In genomic region chr9:134165357-134166315, GRCh38 we compare ENCODE assay signal across 8 cellular contexts. TPM values are rescaled to one million over a fixed set of nuclear protein-coding genes. Genes with fewer than 3 reads are reported as not detected.
DNase-seq lines count a peak whose midpoint lies in the region; ATAC-seq and TF ChIP-seq lines count a peak whose summit lies in the region.
"Had no signal": no experiment of that assay in that cellular context is flagged by ENCODE, and none has a peak within 500 bp of the region (broad histone marks: within the 10 kb centered on the region; RNA-seq: fewer than 3 reads in every experiment).

No MANE protein-coding gene starts in this region.

- no peak overlapping the region for H3K4me3 Mint-ChIP-seq in activated T-helper 2 cell treated with anti-CD3 and anti-CD28 coated beads, Interferon-gamma antibody, Interleukin-2, Interleukin-4, amounts not matched to agents 10 μg/mL and 5 μg/mL and 100 μg/mL, durations not matched to agents 14 hours and 24 hours and 36 hours (ENCODE audit: low read depth)
- no peak overlapping the region for H3K4me3 Mint-ChIP-seq in stimulated activated naive CD8-positive, alpha-beta T cell treated with anti-CD3 and anti-CD28 coated beads, Interleukin-15, amount 100 ng/mL, for 72 hours

- no peak overlapping the region for H3K9ac ChIP-seq in PC-3 (ENCODE audit: low read length)

- no peaks in the 10 kb centered on the region for H4K20me1 ChIP-seq in PC-3 (ENCODE audit: low read length)

- H3K9me3 ChIP-seq in PC-3 (ENCODE audit: low read length): no peaks in the 10 kb centered on the region

- BruUV-seq in PC-3 (replicated peaks; lab: Mats Ljungman, UMichigan): TSS peak; percentile 62

- H3F3A ChIP-seq in PC-3 (ENCODE audit: low read length, unreplicated experiment): no peaks in the 10 kb centered on the region

- POLR2A ChIA-PET in PC-3 (lab: Charles Lee; ENCODE audit: unreplicated experiment): no interaction called here

- H3K4me1 Mint-ChIP-seq in activated T-helper 2 cell treated with anti-CD3 and anti-CD28 coated beads, Interferon-gamma antibody, Interleukin-2, Interleukin-4, amounts not matched to agents 10 μg/mL and 5 μg/mL and 100 μg/mL, durations not matched to agents 14 hours and 24 hours and 36 hours (ENCODE audit: low read depth): peaks cover 9% of the 10 kb centered on the region
- H3K4me1 Mint-ChIP-seq in stimulated activated naive CD8-positive, alpha-beta T cell treated with anti-CD3 and anti-CD28 coated beads, Interleukin-15, amount 100 ng/mL, for 72 hours: peaks cover 14% of the 10 kb centered on the region

- DNase-seq in PC-3 (no peak), left lobe of liver (ENCODE audit: low spot score) (peak; percentile 65), T1000 (lab: John Stamatoyannopoulos, UW) (no peak), NCI-H2171 (lab: John Stamatoyannopoulos, UW) (no peak), HPDE6-E6E7 (ENCODE audit: extremely low spot score) (no peak)
- peak; percentile 36 for DNase-seq in activated T-helper 2 cell treated with anti-CD3 and anti-CD28 coated beads, Interferon-gamma antibody, Interleukin-2, Interleukin-4, amounts not matched to agents 10 μg/mL and 5 μg/mL and 100 μg/mL, durations not matched to agents 14 hours and 24 hours and 36 hours (ENCODE audit: low spot score)
- peak; percentile 45 to 54 for DNase-seq in stimulated activated naive CD8-positive, alpha-beta T cell treated with anti-CD3 and anti-CD28 coated beads, Interleukin-15, amount 100 ng/mL, for 72 hours

- no peaks in the 10 kb centered on the region for H3K36me3 Mint-ChIP-seq in activated T-helper 2 cell treated with anti-CD3 and anti-CD28 coated beads, Interferon-gamma antibody, Interleukin-2, Interleukin-4, amounts not matched to agents 10 μg/mL and 5 μg/mL and 100 μg/mL, durations not matched to agents 14 hours and 24 hours and 36 hours (ENCODE audit: low read depth)

- TF ChIP-seq CTCF in PC-3 (conservative IDR thresholded peaks at IDR 0.05; ENCODE audit: low read depth, low read length): no peak

- H3K27ac Mint-ChIP-seq in activated T-helper 2 cell treated with anti-CD3 and anti-CD28 coated beads, Interferon-gamma antibody, Interleukin-2, Interleukin-4, amounts not matched to agents 10 μg/mL and 5 μg/mL and 100 μg/mL, durations not matched to agents 14 hours and 24 hours and 36 hours: no peak overlapping the region
- no peak overlapping the region for H3K27ac Mint-ChIP-seq in stimulated activated naive CD8-positive, alpha-beta T cell treated with anti-CD3 and anti-CD28 coated beads, Interleukin-15, amount 100 ng/mL, for 72 hours

- no peaks in the 10 kb centered on the region for H3K27me3 ChIP-seq in PC-3 (ENCODE audit: low read length)

- no peak overlapping the region for H3K4me2 ChIP-seq in PC-3 (ENCODE audit: low read length)

- intact Hi-C loops in PC-3 (cut with micrococcal nuclease): no loop called here
- intact Hi-C loops in activated T-helper 2 cell treated with anti-CD3 and anti-CD28 coated beads, Interferon-gamma antibody, Interleukin-2, Interleukin-4, amounts not matched to agents 10 μg/mL and 5 μg/mL and 100 μg/mL, durations not matched to agents 14 hours and 24 hours and 36 hours (cut with micrococcal nuclease): loop anchor here (2.0 to 10.0 kb wide), 2 partner anchors 159 to 225 kb away; partner anchors contain the start of gene RXRA

- no peaks in the 10 kb centered on the region; the same call in 1 of the 2 replicates for H3K4me1 ChIP-seq in PC-3 (ENCODE audit: insufficient read depth, low read length)

- no peaks in the 10 kb centered on the region for H3K27me3 Mint-ChIP-seq in activated T-helper 2 cell treated with anti-CD3 and anti-CD28 coated beads, Interferon-gamma antibody, Interleukin-2, Interleukin-4, amounts not matched to agents 10 μg/mL and 5 μg/mL and 100 μg/mL, durations not matched to agents 14 hours and 24 hours and 36 hours (ENCODE audit: low read depth)
- H3K27me3 Mint-ChIP-seq in stimulated activated naive CD8-positive, alpha-beta T cell treated with anti-CD3 and anti-CD28 coated beads, Interleukin-15, amount 100 ng/mL, for 72 hours: no peaks in the 10 kb centered on the region

- no peaks in the 10 kb centered on the region for H3K79me2 ChIP-seq in PC-3 (ENCODE audit: low read length)

- no peak overlapping the region for H3K27ac ChIP-seq in PC-3 (ENCODE audit: low read length)

- no peaks in the 10 kb centered on the region for H3K9me3 Mint-ChIP-seq in activated T-helper 2 cell treated with anti-CD3 and anti-CD28 coated beads, Interferon-gamma antibody, Interleukin-2, Interleukin-4, amounts not matched to agents 10 μg/mL and 5 μg/mL and 100 μg/mL, durations not matched to agents 14 hours and 24 hours and 36 hours
- no peaks in the 10 kb centered on the region for H3K9me3 Mint-ChIP-seq in stimulated activated naive CD8-positive, alpha-beta T cell treated with anti-CD3 and anti-CD28 coated beads, Interleukin-15, amount 100 ng/mL, for 72 hours

- no peaks in the 10 kb centered on the region for H3K9me2 ChIP-seq in PC-3 (replicated peaks; ENCODE audit: low read length)

- no peaks in the 10 kb centered on the region for H3K36me3 ChIP-seq in PC-3 (ENCODE audit: low read depth, low read length)

- CTCF ChIA-PET in PC-3 (lab: Charles Lee): no interaction called here

- no peak overlapping the region for H3K4me3 ChIP-seq in PC-3 (ENCODE audit: low read length)

- ATAC-seq in PC-3 (no peak), left lobe of liver (no peak)
- ATAC-seq in stimulated activated naive CD8-positive, alpha-beta T cell treated with anti-CD3 and anti-CD28 coated beads, Interleukin-15, amount 100 ng/mL, for 72 hours: no peak

- no peak overlapping the region for H2AFZ ChIP-seq in PC-3 (ENCODE audit: low read length)

RNA-seq across cellular contexts. Expression of gene RNU6ATAC, which starts 1.3 kb away (rescaled TPM):
- total RNA-seq in PC-3 (2014; rRNA removed) (not detected in 2 replicates), left lobe of liver (25.8 TPM)
- 44.0 and 58.7 TPM in 2 replicates for total RNA-seq in activated T-helper 2 cell treated with anti-CD3 and anti-CD28 coated beads, Interferon-gamma antibody, Interleukin-2, Interleukin-4, amounts not matched to agents 10 μg/mL and 5 μg/mL and 100 μg/mL, durations not matched to agents 14 hours and 24 hours and 36 hours
- total RNA-seq: glomerular endothelial cell had no signal

RNA-seq across cellular contexts. Expression of gene WDR5, which starts 29.8 kb away (rescaled TPM):
- total RNA-seq in PC-3 (2014; rRNA removed): 29.1 and 35.7 TPM in 2 replicates
- 54.0 and 58.9 TPM in 2 replicates for total RNA-seq in activated T-helper 2 cell treated with anti-CD3 and anti-CD28 coated beads, Interferon-gamma antibody, Interleukin-2, Interleukin-4, amounts not matched to agents 10 μg/mL and 5 μg/mL and 100 μg/mL, durations not matched to agents 14 hours and 24 hours and 36 hours
- total RNA-seq in left lobe of liver: 19.5 TPM

Comparison
In these comparisons a context has a peak if more than half of its experiments do, and no peak if none do; other contexts are left out.
1. DNase-seq: peak in activated T-helper 2 cell treated with anti-CD3 and anti-CD28 coated beads, Interferon-gamma antibody, Interleukin-2, Interleukin-4, amounts not matched to agents 10 μg/mL and 5 μg/mL and 100 μg/mL, durations not matched to agents 14 hours and 24 hours and 36 hours (single experiment), left lobe of liver (single experiment) and stimulated activated naive CD8-positive, alpha-beta T cell treated with anti-CD3 and anti-CD28 coated beads, Interleukin-15, amount 100 ng/mL, for 72 hours (2 of 2); none in PC-3 (single experiment), T1000 (single experiment), NCI-H2171 (single experiment) and HPDE6-E6E7 (single experiment).
2. RNA of gene RNU6ATAC, which starts 1.3 kb away (total RNA-seq): 44.0 to 58.7 TPM in activated T-helper 2 cell treated with anti-CD3 and anti-CD28 coated beads, Interferon-gamma antibody, Interleukin-2, Interleukin-4, amounts not matched to agents 10 μg/mL and 5 μg/mL and 100 μg/mL, durations not matched to agents 14 hours and 24 hours and 36 hours and 25.8 TPM in left lobe of liver (single experiment); not detected in PC-3; every median in the first group is over 10 times any median in the second.